In genomic region chr7:140017034-140017433, GRCh38 we compare ENCODE assay signal across 20 cellular contexts. TPM values are rescaled to one million over a fixed set of nuclear protein-coding genes. Genes with fewer than 3 reads are reported as not detected.
"Had no signal": no experiment of that assay in that cellular context is flagged by ENCODE, and none has a peak within 500 bp of the region (broad histone marks: within the 10 kb centered on the region; RNA-seq: fewer than 3 reads in every experiment).

No MANE protein-coding gene starts in this region.

- H3K9me3 ChIP-seq: esophagus squamous epithelium, gastroesophageal sphincter, left lung, lower lobe of right lung, ovary, testis, tibial nerve had no signal

- H3K9me3 Mint-ChIP-seq: dendritic cell treated with granulocyte-macrophage colony-stimulating factor and Interleukin-4, amounts not matched to agents 40 ng/mL and 50 ng/mL, for 4 days; immature natural killer cell; memory B cell; naive B cell had no signal

- H3K27ac Mint-ChIP-seq: dendritic cell treated with granulocyte-macrophage colony-stimulating factor and Interleukin-4, amounts not matched to agents 40 ng/mL and 50 ng/mL, for 4 days; memory B cell had no signal

- H3K27me3 ChIP-seq: left lung, ovary, testis, tibial nerve had no signal

- H3K4me1 ChIP-seq: esophagus squamous epithelium, gastroesophageal sphincter, left lung, lower lobe of right lung, testis, tibial nerve had no signal

- H3K4me3 ChIP-seq: esophagus squamous epithelium, gastroesophageal sphincter, left lung, lower lobe of right lung, ovary, testis, tibial nerve had no signal

- H3K4me1 Mint-ChIP-seq: immature natural killer cell had no signal

- DNase-seq: cerebellar nuclear complex; esophagus squamous epithelium; foreskin fibroblast; glutamatergic neuron; immature natural killer cell; left lung; lower lobe of right lung; naive B cell; nucleus accumbens; ovary; right cardiac atrium; small intestine; stimulated activated CD4-positive, alpha-beta T cell treated with anti-CD3 and anti-CD28 coated beads, Interleukin-2, amount 100 ng/mL, for 48 hours; stimulated activated naive CD4-positive, alpha-beta T cell treated with Interleukin-2 at 50 U/mL for 16 hours; testis had no signal

- H3K27me3 Mint-ChIP-seq: dendritic cell treated with granulocyte-macrophage colony-stimulating factor and Interleukin-4, amounts not matched to agents 40 ng/mL and 50 ng/mL, for 4 days; memory B cell had no signal

- H3K27ac ChIP-seq: esophagus squamous epithelium, gastroesophageal sphincter, left lung, lower lobe of right lung, ovary, testis, tibial nerve had no signal

- ATAC-seq: gastroesophageal sphincter, left lung, right cardiac atrium had no signal

- H3K36me3 ChIP-seq: esophagus squamous epithelium, gastroesophageal sphincter, ovary had no signal

- H3K4me3 Mint-ChIP-seq: dendritic cell treated with granulocyte-macrophage colony-stimulating factor and Interleukin-4, amounts not matched to agents 40 ng/mL and 50 ng/mL, for 4 days; immature natural killer cell; memory B cell; naive B cell had no signal

RNA-seq across cellular contexts. Expression of gene PARP12, which starts 45.7 kb away (rescaled TPM):
- polyA plus RNA-seq: neural cell had no signal
